In the genomic region with DNA sequence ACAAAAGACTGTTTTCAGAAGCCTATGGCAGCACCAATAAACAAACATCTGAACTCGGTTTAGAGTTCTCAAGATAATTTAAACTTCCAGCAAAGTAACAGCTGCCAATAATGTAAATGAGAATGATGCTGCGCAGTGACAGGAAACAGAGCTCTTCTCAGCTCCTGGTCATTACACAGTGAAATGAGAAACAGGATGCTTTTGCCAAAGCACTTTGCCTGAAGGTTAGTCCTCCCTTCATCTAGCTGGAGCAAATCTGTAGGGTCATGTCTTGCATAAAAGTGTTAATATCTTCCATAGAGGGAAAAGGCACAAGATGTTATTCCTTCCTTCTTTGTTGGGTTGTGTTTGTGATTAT, we compare ENCODE assay signal across 9 cellular contexts.
A peak's percentile ranks its signal among the peaks of the same experiment; 100 is the strongest.
DNase-seq lines count a peak whose midpoint lies in the region; ATAC-seq, FAIRE-seq and TF ChIP-seq lines count a peak whose summit lies in the region.
"Had no signal": no experiment of that assay in that cellular context is flagged by ENCODE, and none has a peak within 500 bp of the region (broad histone marks: within the 10 kb centered on the region; RNA-seq: fewer than 3 reads in every experiment).

No MANE protein-coding gene starts in this region.

- H3K79me1 ChIP-seq in H9 (ENCODE audit: insufficient read depth, low read depth, low read length, poor library complexity, severe bottlenecking), result no peaks in the 10 kb centered on the region

- TF ChIP-seq CTCF in H9 (conservative IDR thresholded peaks at IDR 0.05), result no peak

- H2AFZ ChIP-seq in H9 (ENCODE audit: low read length), result peak overlapping the region; percentile 99

- peak overlapping the region; percentile 6 for H2BK5ac ChIP-seq in H9 (ENCODE audit: insufficient read length, low read length)

- no peak for TF ChIP-seq POLR2A in GM12892 (IDR thresholded peaks at IDR 0.05; ENCODE audit: low read depth, low read length)

- WGBS in H9 (ENCODE audit: extremely low coverage, insufficient read length, low lambda C conversion rate), result no CpG with 5 or more reads among the region's 2 CpGs

- H3K27me3 ChIP-seq in H9 (ENCODE audit: insufficient read depth, low read length) (no peaks in the 10 kb centered on the region), H7 (ENCODE audit: control insufficient read depth, insufficient read depth, low read length) (no peaks in the 10 kb centered on the region)
- H3K27me3 ChIP-seq: body of pancreas had no signal

- H3K4ac ChIP-seq in H9 (ENCODE audit: low read depth, low read length), result no peak overlapping the region

- H3K9ac ChIP-seq in H9 (ENCODE audit: extremely low read depth, insufficient read length, low read length), result peak overlapping the region; percentile 49

- H3K27ac Mint-ChIP-seq in H9, result peak overlapping the region in 2 of 3 experiments; percentile 52 to 94; a peak in 3 of 7 replicates
- H3K27ac Mint-ChIP-seq in T-helper 17 cell, result peak overlapping the region; percentile 49
- H3K27ac Mint-ChIP-seq in natural killer cell treated with Interleukin-12 subunit alpha and Interleukin-12 subunit beta and Interleukin-15 and Interleukin-18, amount 100 ng/mL, for 72 hours, result peak overlapping the region; percentile 52 to 63

- H3K4me3 Mint-ChIP-seq in H9 (peak overlapping the region; percentile 86 to 90; a peak in 4 of 5 replicates), T-helper 17 cell (no peak overlapping the region)
- H3K4me3 Mint-ChIP-seq in natural killer cell treated with Interleukin-12 subunit alpha and Interleukin-12 subunit beta and Interleukin-15 and Interleukin-18, amount 100 ng/mL, for 72 hours, result peak overlapping the region; percentile 71

- H3K4me1 ChIP-seq in H9 (ENCODE audit: insufficient read depth, low read length), result peaks cover 21% of the 10 kb centered on the region; the same call in 1 of the 2 replicates

- no peak overlapping the region for H2BK15ac ChIP-seq in H9 (ENCODE audit: low read depth, low read length)

- no peak overlapping the region for H3K56ac ChIP-seq in H9 (ENCODE audit: insufficient read length, low read depth, low read length)

- no peaks in the 10 kb centered on the region for H4K20me1 ChIP-seq in H9 (ENCODE audit: control insufficient read depth, insufficient read depth, insufficient read length)

- DNase-seq in GM12892 (ENCODE audit: insufficient read length), result no peak
- no peak for DNase-seq in H9
- no peak for DNase-seq in T-helper 17 cell
- no peak for DNase-seq in natural killer cell treated with Interleukin-12 subunit alpha and Interleukin-12 subunit beta and Interleukin-15 and Interleukin-18, amount 100 ng/mL, for 72 hours (ENCODE audit: low spot score)
- no peak for DNase-seq in inferior parietal cortex (ENCODE audit: extremely low spot score)
- DNase-seq in SW 1271 (lab: John Stamatoyannopoulos, UW), result no peak
- no peak for DNase-seq in H7
- DNase-seq in GM19238 (ENCODE audit: insufficient read length, low spot score), result no peak

- H3T11ph ChIP-seq in H9 (ENCODE audit: low read length), result no peak overlapping the region

- peaks cover 5% of the 10 kb centered on the region; the same call in 1 of the 2 replicates for H3K79me2 ChIP-seq in H9 (ENCODE audit: insufficient read depth, low read length)

- FAIRE-seq in GM12892 (lab: Jason Lieb, UNC), result peak; percentile 51

- H3K9me3 ChIP-seq in H9 (ENCODE audit: control insufficient read depth, low read depth, low read length), result no peaks in the 10 kb centered on the region
- H3K9me3 ChIP-seq in T-helper 17 cell (ENCODE audit: control insufficient read depth, low read length, poor library complexity, severe bottlenecking), result no peaks in the 10 kb centered on the region
- H3K9me3 ChIP-seq: body of pancreas had no signal

- H3K4me3 ChIP-seq in H7 (ENCODE audit: insufficient read depth, low read depth, low read length), result no peak overlapping the region
- H3K4me3 ChIP-seq: body of pancreas had no signal

- H3K36me3 Mint-ChIP-seq in H9 (ENCODE audit: insufficient read depth in 1 of 3, low read depth in 3 of 3), result peaks cover 0 to 4% (median 2%) of the 10 kb centered on the region in 3 experiments; a peak in 2 of 7 replicates
- peaks cover 6% of the 10 kb centered on the region for H3K36me3 Mint-ChIP-seq in T-helper 17 cell (ENCODE audit: low read depth)
- no peaks in the 10 kb centered on the region for H3K36me3 Mint-ChIP-seq in natural killer cell treated with Interleukin-12 subunit alpha and Interleukin-12 subunit beta and Interleukin-15 and Interleukin-18, amount 100 ng/mL, for 72 hours

- no peak overlapping the region for H2AK5ac ChIP-seq in H9 (ENCODE audit: insufficient read length, low read length)

- no peak overlapping the region for H4K91ac ChIP-seq in H9 (ENCODE audit: insufficient read length, low read depth, low read length)

- H3K36me3 ChIP-seq in H7 (replicated peaks; ENCODE audit: control insufficient read depth, insufficient read depth, low read length), result no peaks in the 10 kb centered on the region

- H2BK120ac ChIP-seq in H9 (ENCODE audit: low read depth, low read length, poor library complexity, severe bottlenecking), result no peak overlapping the region

- peaks cover 3% of the 10 kb centered on the region for H3K23me2 ChIP-seq in H9 (ENCODE audit: insufficient read length, low read depth, low read length, poor library complexity, severe bottlenecking)

- H3K4me1 Mint-ChIP-seq in H9 (peaks cover 39 to 53% of the 10 kb centered on the region in 2 experiments), T-helper 17 cell (peaks cover 23% of the 10 kb centered on the region)
- peaks cover 15 to 28% of the 10 kb centered on the region in 2 donors for H3K4me1 Mint-ChIP-seq in natural killer cell treated with Interleukin-12 subunit alpha and Interleukin-12 subunit beta and Interleukin-15 and Interleukin-18, amount 100 ng/mL, for 72 hours (ENCODE audit: low read depth in 2 of 2)

- no peak overlapping the region for H3K23ac ChIP-seq in H9 (ENCODE audit: insufficient read length, low read depth, low read length)

- ATAC-seq in T-helper 17 cell, result peak; percentile 14
- no peak for ATAC-seq in natural killer cell treated with Interleukin-12 subunit alpha and Interleukin-12 subunit beta and Interleukin-15 and Interleukin-18, amount 100 ng/mL, for 72 hours

- peak overlapping the region; percentile 66 for H3K27ac ChIP-seq in H9 (ENCODE audit: insufficient read length, low read depth, low read length)

- H3K9me3 Mint-ChIP-seq in H9, result no peaks in the 10 kb centered on the region
- H3K9me3 Mint-ChIP-seq in natural killer cell treated with Interleukin-12 subunit alpha and Interleukin-12 subunit beta and Interleukin-15 and Interleukin-18, amount 100 ng/mL, for 72 hours, result no peaks in the 10 kb centered on the region

- H3K27me3 Mint-ChIP-seq in H9 (ENCODE audit: low read depth) (peaks cover 9% of the 10 kb centered on the region), T-helper 17 cell (peaks cover 43% of the 10 kb centered on the region)
- H3K27me3 Mint-ChIP-seq in natural killer cell treated with Interleukin-12 subunit alpha and Interleukin-12 subunit beta and Interleukin-15 and Interleukin-18, amount 100 ng/mL, for 72 hours, result peaks cover 33 to 43% of the 10 kb centered on the region in 2 donors

- no peak overlapping the region for H3K18ac ChIP-seq in H9 (ENCODE audit: insufficient read length, low read depth, low read length)

- no peak overlapping the region for H4K8ac ChIP-seq in H9 (replicated peaks; ENCODE audit: insufficient read length, low read depth, low read length)

- no peak overlapping the region for H2BK20ac ChIP-seq in H9 (ENCODE audit: low read depth, low read length, poor library complexity, severe bottlenecking)

- H2BK12ac ChIP-seq in H9 (ENCODE audit: insufficient read length, low read depth, low read length), result no peak overlapping the region

- H3K14ac ChIP-seq in H9 (ENCODE audit: insufficient read depth, low read length), result no peak overlapping the region

- H4K5ac ChIP-seq in H9 (ENCODE audit: insufficient read length, low read depth, low read length), result no peak overlapping the region

- H3K4me2 ChIP-seq in H9 (ENCODE audit: insufficient read depth, insufficient read length, low read length), result peak overlapping the region; percentile 57
